ENCODE assay signal across 22 cellular contexts in the genomic region with DNA sequence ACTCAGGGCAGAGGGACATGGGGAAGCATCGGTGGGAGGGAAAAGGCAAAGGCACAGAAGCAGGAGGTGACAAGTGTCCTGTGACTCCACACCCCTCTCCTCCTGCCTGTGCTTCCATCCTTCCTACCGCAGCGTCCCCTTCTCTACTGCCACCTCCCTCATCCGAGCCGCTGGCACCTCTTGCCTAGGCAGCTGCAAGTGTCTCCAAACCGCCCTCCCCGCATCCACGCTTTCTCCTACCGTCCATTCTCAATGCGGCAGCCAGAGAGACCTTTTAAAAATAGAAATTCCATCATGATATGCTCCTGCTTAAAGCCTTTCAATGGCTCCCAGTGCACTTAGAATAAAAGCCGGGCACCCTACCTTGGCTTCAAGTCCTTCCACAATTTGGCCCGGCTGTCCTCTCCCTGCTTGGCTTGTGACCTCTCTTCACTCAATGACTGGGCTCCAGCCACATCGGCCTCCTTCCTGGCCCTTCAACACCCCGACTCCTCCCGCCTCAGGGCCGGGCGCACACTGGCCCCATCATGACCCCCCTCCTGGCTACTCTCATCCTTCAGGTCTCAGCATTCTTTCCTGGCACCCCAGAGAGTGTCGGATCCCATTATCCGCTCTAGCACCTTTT. TPM values are rescaled to one million over a fixed set of nuclear protein-coding genes. Genes with fewer than 3 reads are reported as not detected.
"Had no signal": no experiment of that assay in that cellular context is flagged by ENCODE, and none has a peak within 500 bp of the region (broad histone marks: within the 10 kb centered on the region; RNA-seq: fewer than 3 reads in every experiment).

No MANE protein-coding gene starts in this region.

- H3K4me3 ChIP-seq: esophagus squamous epithelium, lung had no signal

- H3K36me3 ChIP-seq: esophagus squamous epithelium, neutrophil had no signal

- ATAC-seq: effector memory CD8-positive, alpha-beta T cell; left lobe of liver; natural killer cell treated with Interleukin-12 subunit alpha and Interleukin-12 subunit beta and Interleukin-15 and Interleukin-18, amount 100 ng/mL, for 72 hours had no signal

- H3K27ac ChIP-seq: esophagus squamous epithelium, neutrophil had no signal

- FAIRE-seq: colon, islet of Langerhans, small intestine had no signal

- H3K4me1 ChIP-seq: esophagus squamous epithelium had no signal

- DNase-seq: effector memory CD8-positive, alpha-beta T cell; esophagus squamous epithelium; foreskin fibroblast; head of caudate nucleus; hypothalamus; kidney glomerular epithelial cell; mesenchymal stem cell; midbrain; small intestine; stimulated activated CD4-positive, alpha-beta T cell treated with anti-CD3 and anti-CD28 coated beads, Interleukin-12 subunit alpha, Interleukin-12 subunit beta, amount 100 ng/mL, for 4 hours; stimulated activated naive CD4-positive, alpha-beta T cell treated with Interleukin-2 at 50 U/mL for 16 hours; trophoblast cell had no signal

- H3K9me3 ChIP-seq: esophagus squamous epithelium, neutrophil had no signal

RNA-seq across cellular contexts. Expression of a gene that starts 16.5 kb away (rescaled TPM):
- total RNA-seq: epithelial cell of proximal tubule; left lobe of liver; natural killer cell treated with Interleukin-12 subunit alpha and Interleukin-12 subunit beta and Interleukin-15 and Interleukin-18, amount 100 ng/mL, for 72 hours; osteocyte; pulmonary artery endothelial cell; urinary bladder had no signal

RNA-seq across cellular contexts. Expression of a gene that starts 55.8 kb away (rescaled TPM):
- total RNA-seq: natural killer cell treated with Interleukin-12 subunit alpha and Interleukin-12 subunit beta and Interleukin-15 and Interleukin-18, amount 100 ng/mL, for 72 hours had no signal
